14 cellular contexts compared by ENCODE assay signal in genomic region chr10:119477444-119477843, GRCh38.
A peak's percentile ranks its signal among the peaks of the same experiment; 100 is the strongest.
DNase-seq lines count a peak whose midpoint lies in the region; ATAC-seq and TF ChIP-seq lines count a peak whose summit lies in the region.
"Had no signal": no experiment of that assay in that cellular context is flagged by ENCODE, and none has a peak within 500 bp of the region (broad histone marks: within the 10 kb centered on the region; RNA-seq: fewer than 3 reads in every experiment).

No MANE protein-coding gene starts in this region.

- peaks cover 24 to 38% (median 30%) of the 10 kb centered on the region in 4 donors for H3K4me1 Mint-ChIP-seq in CD4-positive, alpha-beta memory T cell

- H3K36me3 Mint-ChIP-seq in CD4-positive, alpha-beta memory T cell = no peaks in the 10 kb centered on the region

- POLR2A ChIA-PET in CD4-positive, alpha-beta memory T cell (lab: Charles Lee; ENCODE audit: partially characterized antibody) = interaction anchor here (1.7 kb wide), 2 partner anchors 8 to 10 kb away, joined by 3 to 8 read pairs; no protein-coding TSS in a partner anchor

- CTCF ChIA-PET in CD4-positive, alpha-beta memory T cell (lab: Charles Lee; ENCODE audit: partially characterized antibody) = interaction anchor here (2.9 to 3.5 kb wide), 2 partner anchors 12 to 65 kb away, joined by 17 to 18 read pairs; partner anchors contain the start of gene RGS10

- peak overlapping the region in 1 of 2 donors; percentile 13 for H3K4me3 ChIP-seq in CD4-positive, alpha-beta memory T cell (ENCODE audit: low read length in 2 of 2)
- H3K4me3 ChIP-seq in foreskin fibroblast (ENCODE audit: low read depth in 1 of 2, low read length in 2 of 2) = no peak overlapping the region
- H3K4me3 ChIP-seq in ovary = no peak overlapping the region
- H3K4me3 ChIP-seq: thoracic aorta had no signal

- H3K27ac Mint-ChIP-seq in CD4-positive, alpha-beta memory T cell = peak overlapping the region in 6 of 7 donors; percentile 64 to 89 (median 80)
- H3K27ac Mint-ChIP-seq: immature natural killer cell, nephron had no signal

- no peak for TF ChIP-seq CTCF in foreskin fibroblast (IDR thresholded peaks at IDR 0.05; ENCODE audit: low read depth, low read length)
- TF ChIP-seq CTCF in ovary (IDR thresholded peaks at IDR 0.05) = no peak

- H3K9me3 Mint-ChIP-seq in CD4-positive, alpha-beta memory T cell = no peaks in the 10 kb centered on the region
- H3K9me3 Mint-ChIP-seq: immature natural killer cell had no signal

- H3K9me3 ChIP-seq in CD4-positive, alpha-beta memory T cell (ENCODE audit: control insufficient read depth in 1 of 2, low read length in 2 of 2) = no peaks in the 10 kb centered on the region
- no peaks in the 10 kb centered on the region for H3K9me3 ChIP-seq in ovary
- H3K9me3 ChIP-seq: thoracic aorta had no signal

- no peaks in the 10 kb centered on the region for H3K36me3 ChIP-seq in CD4-positive, alpha-beta memory T cell (ENCODE audit: insufficient read depth, low read length)
- H3K36me3 ChIP-seq in ovary = no peaks in the 10 kb centered on the region
- H3K36me3 ChIP-seq: thoracic aorta had no signal

- 77 to 80% (median 78%) methylated on average over 3 of the region's 3 CpGs for WGBS in ovary, 3 donors

- no peak for DNase-seq in CD4-positive, alpha-beta memory T cell
- DNase-seq in foreskin fibroblast (no peak), ovary (no peak)
- DNase-seq in activated naive CD4-positive, alpha-beta T cell treated with anti-CD3 and anti-CD28 coated beads, Interleukin-2, amount 50 U/mL, for 16 hours = no peak
- DNase-seq: C1 segment of cervical spinal cord; immature natural killer cell; stimulated activated CD4-positive, alpha-beta T cell treated with anti-CD3 and anti-CD28 coated beads, Interleukin-1b, Interleukin-23, amount 100 ng/mL, for 48 hours had no signal

- TF ChIP-seq POLR2A in ovary (IDR thresholded peaks at IDR 0.05) = no peak

- H3K4me1 ChIP-seq in CD4-positive, alpha-beta memory T cell (ENCODE audit: insufficient read depth, low read length) = peaks cover 30% of the 10 kb centered on the region
- H3K4me1 ChIP-seq in ovary (ENCODE audit: insufficient read depth) = no peaks in the 10 kb centered on the region

- ATAC-seq in GM19023 (IDR thresholded peaks at IDR 0.05; ENCODE audit: unreplicated experiment) = peak; percentile 67
- ATAC-seq in HG02642 (IDR thresholded peaks at IDR 0.05; ENCODE audit: poor library complexity, unreplicated experiment) = peak; percentile 71
- peak; percentile 49 for ATAC-seq in HG03558 (IDR thresholded peaks at IDR 0.05; ENCODE audit: extremely low read depth, unreplicated experiment)
- no peak for ATAC-seq in HG03520 (IDR thresholded peaks at IDR 0.05; ENCODE audit: unreplicated experiment)

- H3K27me3 Mint-ChIP-seq in CD4-positive, alpha-beta memory T cell = no peaks in the 10 kb centered on the region

- H3K27me3 ChIP-seq in CD4-positive, alpha-beta memory T cell (ENCODE audit: insufficient read depth, low read length) = no peaks in the 10 kb centered on the region
- no peaks in the 10 kb centered on the region for H3K27me3 ChIP-seq in ovary

- intact Hi-C loops in CD4-positive, alpha-beta memory T cell (cut with micrococcal nuclease) = loop anchor here (5.0 kb wide), 1 partner anchor 40 kb away; no protein-coding TSS in a partner anchor
- intact Hi-C loops in ovary (cut with DNase I) = no loop called here

- H3K27ac ChIP-seq in CD4-positive, alpha-beta memory T cell (ENCODE audit: low read depth, low read length) = peak overlapping the region; percentile 11
- H3K27ac ChIP-seq in ovary = no peak overlapping the region
- H3K27ac ChIP-seq: KMS-11, thoracic aorta had no signal

- peak overlapping the region in 4 of 8 donors; percentile 32 to 85 (median 72) for H3K4me3 Mint-ChIP-seq in CD4-positive, alpha-beta memory T cell
- H3K4me3 Mint-ChIP-seq: immature natural killer cell, nephron had no signal

- no peak for TF ChIP-seq EP300 in ovary (IDR thresholded peaks at IDR 0.05)
